Comparison of ENCODE assay signal across 18 cellular contexts in genomic region chrX:20980426-20980825, GRCh38.
"Had no signal": no experiment of that assay in that cellular context is flagged by ENCODE, and none has a peak within 500 bp of the region (broad histone marks: within the 10 kb centered on the region; RNA-seq: fewer than 3 reads in every experiment).

No MANE protein-coding gene starts in this region.

- H3K27ac Mint-ChIP-seq: activated naive CD4-positive, alpha-beta T cell treated with anti-CD3 and anti-CD28 coated beads, Interleukin-2, amount 50 U/mL, for 24 hours; brain; naive B cell; progenitor cell of endocrine pancreas; WTC11 had no signal

- ATAC-seq: foreskin keratinocyte, left lobe of liver, lower lobe of right lung, WTC11 had no signal

- H3K36me3 Mint-ChIP-seq: brain, naive B cell, WTC11 had no signal

- H3K4me1 Mint-ChIP-seq: activated naive CD4-positive, alpha-beta T cell treated with anti-CD3 and anti-CD28 coated beads, Interleukin-2, amount 50 U/mL, for 24 hours; brain; naive B cell had no signal

- DNase-seq: activated gamma-delta T cell treated with Interleukin-2 at 50 U/mL for 16 hours; activated T-cell treated with anti-CD3 and anti-CD28 coated beads, Interleukin-2, amount 50 U/mL, for 1 hour; anterior cingulate cortex; dermis blood vessel endothelial cell; effector memory CD4-positive, alpha-beta T cell; kidney; lower lobe of right lung; naive B cell; stimulated activated CD4-positive, alpha-beta T cell treated with anti-CD3 and anti-CD28 coated beads, Interleukin-2, amount 100 ng/mL, for 48 hours; stimulated activated naive CD4-positive, alpha-beta T cell treated with Interleukin-2 at 50 U/mL for 16 hours; T-helper 9 cell; upper lobe of left lung had no signal

- H3K9me3 Mint-ChIP-seq: activated naive CD4-positive, alpha-beta T cell treated with anti-CD3 and anti-CD28 coated beads, Interleukin-2, amount 50 U/mL, for 24 hours had no signal

- H3K4me3 Mint-ChIP-seq: activated naive CD4-positive, alpha-beta T cell treated with anti-CD3 and anti-CD28 coated beads, Interleukin-2, amount 50 U/mL, for 24 hours; brain; naive B cell; WTC11 had no signal

- H3K27me3 Mint-ChIP-seq: brain, naive B cell, progenitor cell of endocrine pancreas had no signal
